17 cellular contexts compared by ENCODE assay signal in the genomic region with DNA sequence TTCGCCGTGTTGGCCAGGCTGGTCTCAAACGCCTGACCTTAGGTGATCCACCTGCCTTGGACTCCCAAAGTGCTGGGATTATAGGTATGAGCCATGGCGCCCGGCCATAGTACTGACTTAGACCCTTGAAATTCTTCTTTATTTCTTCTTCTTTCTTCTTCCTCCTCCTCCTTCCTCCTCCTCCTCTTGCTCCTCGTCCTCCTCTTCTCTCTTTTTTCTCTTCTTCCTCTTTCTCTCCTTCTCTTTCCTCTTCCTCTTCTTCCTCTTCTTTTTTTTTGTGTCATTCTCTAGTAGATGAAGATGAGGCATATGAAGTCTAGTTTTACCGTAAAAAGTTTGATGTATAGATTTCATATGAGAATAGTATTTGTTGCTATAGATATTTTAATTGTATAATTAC. TPM values are rescaled to one million over a fixed set of nuclear protein-coding genes. Genes with fewer than 3 reads are reported as not detected.
A peak's percentile ranks its signal among the peaks of the same experiment; 100 is the strongest.
DNase-seq lines count a peak whose midpoint lies in the region; ATAC-seq, FAIRE-seq and TF ChIP-seq lines count a peak whose summit lies in the region.
"Had no signal": no experiment of that assay in that cellular context is flagged by ENCODE, and none has a peak within 500 bp of the region (broad histone marks: within the 10 kb centered on the region; RNA-seq: fewer than 3 reads in every experiment).

No MANE protein-coding gene starts in this region.

- H3K36me3 Mint-ChIP-seq in activated naive CD4-positive, alpha-beta T cell treated with anti-CD3 and anti-CD28 coated beads, Interleukin-2, amount 50 U/mL, for 24 hours = peaks cover under 1% of the 10 kb centered on the region
- H3K36me3 Mint-ChIP-seq in activated naive CD4-positive, alpha-beta T cell treated with anti-CD3 and anti-CD28 coated beads, Interleukin-2, amount 10 ng/mL, durations not matched to agents 7 days and 5 days = peaks cover 5% of the 10 kb centered on the region

- H3K4me2 ChIP-seq in endothelial cell of umbilical vein (ENCODE audit: insufficient read depth, low read length) = no peak overlapping the region

- peak overlapping the region; percentile 6 for H3K27ac Mint-ChIP-seq in activated naive CD4-positive, alpha-beta T cell treated with anti-CD3 and anti-CD28 coated beads, Interleukin-2, amount 50 U/mL, for 24 hours
- no peak overlapping the region for H3K27ac Mint-ChIP-seq in activated naive CD4-positive, alpha-beta T cell treated with anti-CD3 and anti-CD28 coated beads, Interleukin-2, amount 10 ng/mL, durations not matched to agents 7 days and 5 days
- H3K27ac Mint-ChIP-seq: CD4-positive, alpha-beta memory T cell had no signal

- FAIRE-seq in endothelial cell of umbilical vein (lab: Jason Lieb, UNC) = peak; percentile 35
- FAIRE-seq: GM12878, H54 had no signal

- no peaks in the 10 kb centered on the region for H3K36me3 ChIP-seq in endothelial cell of umbilical vein (ENCODE audit: control insufficient read depth in 2 of 2, extremely low read depth in 1 of 2, insufficient read depth in 2 of 2, low read length in 2 of 2)
- H3K36me3 ChIP-seq: HAP-1 had no signal

- intact Hi-C loops in endothelial cell of umbilical vein (cut with micrococcal nuclease) = no loop called here

- no peak overlapping the region for H3K4me3 Mint-ChIP-seq in activated naive CD4-positive, alpha-beta T cell treated with anti-CD3 and anti-CD28 coated beads, Interleukin-2, amount 50 U/mL, for 24 hours
- no peak overlapping the region for H3K4me3 Mint-ChIP-seq in activated naive CD4-positive, alpha-beta T cell treated with anti-CD3 and anti-CD28 coated beads, Interleukin-2, amount 10 ng/mL, durations not matched to agents 7 days and 5 days

- no peak for TF ChIP-seq POLR2A in endothelial cell of umbilical vein (IDR thresholded peaks at IDR 0.05; ENCODE audit: low read depth, low read length)

- dilution Hi-C loops in endothelial cell of umbilical vein (cut with MboI; ENCODE audit: extremely low pct_ligation_motif_present, low sequenced_read_pairs) = no loop called here

- peaks cover 2% of the 10 kb centered on the region for H3K4me1 Mint-ChIP-seq in activated naive CD4-positive, alpha-beta T cell treated with anti-CD3 and anti-CD28 coated beads, Interleukin-2, amount 50 U/mL, for 24 hours
- H3K4me1 Mint-ChIP-seq in activated naive CD4-positive, alpha-beta T cell treated with anti-CD3 and anti-CD28 coated beads, Interleukin-2, amount 10 ng/mL, durations not matched to agents 7 days and 5 days = peaks cover 3% of the 10 kb centered on the region

- CTCF ChIA-PET in activated naive CD4-positive, alpha-beta T cell treated with anti-CD3 and anti-CD28 coated beads, Interleukin-2, amount 10 ng/mL, durations not matched to agents 7 days and 5 days (lab: Charles Lee) = no interaction called here
- CTCF ChIA-PET in endothelial cell of umbilical vein (lab: Charles Lee) = interaction anchor here (1.0 to 1.7 kb wide), 3 partner anchors 9 to 72 kb away, joined by 3 to 6 read pairs (median 4); no protein-coding TSS in a partner anchor

- no peaks in the 10 kb centered on the region for H3K9me3 Mint-ChIP-seq in activated naive CD4-positive, alpha-beta T cell treated with anti-CD3 and anti-CD28 coated beads, Interleukin-2, amount 50 U/mL, for 24 hours
- no peaks in the 10 kb centered on the region for H3K9me3 Mint-ChIP-seq in activated naive CD4-positive, alpha-beta T cell treated with anti-CD3 and anti-CD28 coated beads, Interleukin-2, amount 10 ng/mL, durations not matched to agents 7 days and 5 days
- H3K9me3 Mint-ChIP-seq: CD4-positive, alpha-beta memory T cell had no signal

- H3K27me3 Mint-ChIP-seq in activated naive CD4-positive, alpha-beta T cell treated with anti-CD3 and anti-CD28 coated beads, Interleukin-2, amount 50 U/mL, for 24 hours = no peaks in the 10 kb centered on the region
- peaks cover 4% of the 10 kb centered on the region for H3K27me3 Mint-ChIP-seq in activated naive CD4-positive, alpha-beta T cell treated with anti-CD3 and anti-CD28 coated beads, Interleukin-2, amount 10 ng/mL, durations not matched to agents 7 days and 5 days
- H3K27me3 Mint-ChIP-seq: CD4-positive, alpha-beta memory T cell had no signal

- H3K27ac ChIP-seq in VCaP (peak overlapping the region; percentile 74), endothelial cell of umbilical vein (ENCODE audit: insufficient read depth, low read depth, low read length) (no peak overlapping the region)

- no peaks in the 10 kb centered on the region for H3K4me1 ChIP-seq in endothelial cell of umbilical vein (ENCODE audit: control insufficient read depth, extremely low read depth, insufficient read depth, low read length)
- H3K4me1 ChIP-seq: HAP-1 had no signal

- ATAC-seq in HG02852 (IDR thresholded peaks at IDR 0.05; ENCODE audit: unreplicated experiment) (no peak), GM21515 (IDR thresholded peaks at IDR 0.05; ENCODE audit: unreplicated experiment) (no peak)
- ATAC-seq: GM12878 had no signal

- no peak for TF ChIP-seq CTCF in VCaP (conservative IDR thresholded peaks at IDR 0.05)
- TF ChIP-seq CTCF in endothelial cell of umbilical vein (IDR thresholded peaks at IDR 0.05; ENCODE audit: extremely low read depth in 1 of 2, insufficient read depth in 1 of 2, low read depth in 1 of 2, low read length in 2 of 2) = no peak

- no peak overlapping the region for H2AFZ ChIP-seq in endothelial cell of umbilical vein (ENCODE audit: low read depth, low read length)

- H3K9me3 ChIP-seq in endothelial cell of umbilical vein (replicated peaks; ENCODE audit: control insufficient read depth, insufficient read depth, low read length) = no peaks in the 10 kb centered on the region
- H3K9me3 ChIP-seq: Caco-2, HAP-1 had no signal

- BruUV-seq in endothelial cell of umbilical vein (replicated peaks; lab: Mats Ljungman, UMichigan) = no TSS peak

- H4K20me1 ChIP-seq in endothelial cell of umbilical vein (replicated peaks; ENCODE audit: control insufficient read depth, extremely low read depth, insufficient read depth, low read length) = no peaks in the 10 kb centered on the region

- H3K9me1 ChIP-seq in endothelial cell of umbilical vein (replicated peaks; ENCODE audit: control insufficient read depth, extremely low read depth, insufficient read depth, low read length) = no peaks in the 10 kb centered on the region

- no peak overlapping the region for H3K4me3 ChIP-seq in endothelial cell of umbilical vein (replicated peaks in 1 of 3; ENCODE audit: insufficient read depth in 1 of 3, low read depth in 1 of 3, low read length in 3 of 3)
- H3K4me3 ChIP-seq: GM12878, HAP-1 had no signal

- no peak for DNase-seq in activated naive CD4-positive, alpha-beta T cell treated with anti-CD3 and anti-CD28 coated beads, Interleukin-2, amount 10 ng/mL, durations not matched to agents 7 days and 5 days
- no peak for DNase-seq in endothelial cell of umbilical vein (ENCODE audit: low read depth, low spot score)
- no peak for DNase-seq in COR-L47 (lab: John Stamatoyannopoulos, UW)
- DNase-seq: Caco-2; CD4-positive, alpha-beta memory T cell; DMS153; DMS79; EL; GDM1; GOT3 had no signal

- H3K27me3 ChIP-seq in endothelial cell of umbilical vein (ENCODE audit: control insufficient read depth in 2 of 2, insufficient read depth in 2 of 2, low read length in 2 of 2) = peaks cover 0 to 5% of the 10 kb centered on the region in 2 experiments

- H3K9ac ChIP-seq in endothelial cell of umbilical vein (replicated peaks; ENCODE audit: extremely low read depth, insufficient read depth, low read length) = no peak overlapping the region

- no peaks in the 10 kb centered on the region for H3K79me2 ChIP-seq in endothelial cell of umbilical vein (ENCODE audit: control insufficient read depth, insufficient read depth, low read length)

- POLR2A ChIA-PET in endothelial cell of umbilical vein (lab: Charles Lee) = interaction anchor here (1.1 to 1.6 kb wide), 2 partner anchors 9 kb away, joined by 8 to 10 read pairs; a partner anchor contains a TSS

TF ChIP-seq in endothelial cell of umbilical vein, 7 proteins besides CTCF, POLR2A, EP300 and RAD21 (continues in another document):
- no peak for TF ChIP-seq POLR2AphosphoS5 (IDR thresholded peaks at IDR 0.05; ENCODE audit: insufficient read depth, low read depth, low read length)
- TF ChIP-seq FOS (IDR thresholded peaks at IDR 0.05; ENCODE audit: borderline replicate concordance, insufficient read depth, low read length) = no peak
- no peak for TF ChIP-seq GATA2 (IDR thresholded peaks at IDR 0.05; ENCODE audit: insufficient read depth, insufficient read length, low read depth, low read length)
- no peak for TF ChIP-seq EZH2 (IDR thresholded peaks at IDR 0.05; ENCODE audit: borderline replicate concordance, low read depth, low read length, severe bottlenecking)

RNA-seq across cellular contexts. Expression of a gene that starts 9.3 kb away (rescaled TPM):
- total RNA-seq in endothelial cell of umbilical vein = 1,872 and 1,901 TPM in 2 replicates
- polyA plus RNA-seq in endothelial cell of umbilical vein = 5,377 and 5,777 TPM in 2 replicates
- 5,867 and 5,920 TPM in 2 replicates for polyA plus RNA-seq in endothelial cell of umbilical vein (2011; cell fraction: cytosol; rRNA removed)
- 1,424 and 1,737 TPM in 2 replicates for polyA plus RNA-seq in endothelial cell of umbilical vein (2011; cell fraction: nucleus; rRNA removed)
- 2,753 and 2,992 TPM in 2 replicates for polyA plus RNA-seq in endothelial cell of umbilical vein (2012)
- 1,603 and 1,650 TPM in 2 replicates for polyA minus RNA-seq in endothelial cell of umbilical vein
- polyA minus RNA-seq in endothelial cell of umbilical vein (2011; cell fraction: cytosol; rRNA and poly(A)+ RNA removed) = 1,144 TPM
- polyA minus RNA-seq in endothelial cell of umbilical vein (2011; cell fraction: nucleus; rRNA and poly(A)+ RNA removed) = 244 and 285 TPM in 2 replicates

RNA-seq across cellular contexts. Expression of a gene that starts 9.5 kb away (rescaled TPM):
- total RNA-seq in endothelial cell of umbilical vein = 2.8 and 2.9 TPM in 2 replicates
- polyA plus RNA-seq in endothelial cell of umbilical vein = 1.5 and 2.2 TPM in 2 replicates
- polyA plus RNA-seq in endothelial cell of umbilical vein (2011; cell fraction: cytosol; rRNA removed) = 2.0 and 2.5 TPM in 2 replicates
- polyA plus RNA-seq in endothelial cell of umbilical vein (2011; cell fraction: nucleus; rRNA removed) = 2.1 and 3.3 TPM in 2 replicates
- polyA plus RNA-seq in endothelial cell of umbilical vein (2012) = 3.5 and 3.8 TPM in 2 replicates
- polyA minus RNA-seq in endothelial cell of umbilical vein = 1.8 TPM in 2 replicates
- 3.3 TPM for polyA minus RNA-seq in endothelial cell of umbilical vein (2011; cell fraction: cytosol; rRNA and poly(A)+ RNA removed)
- polyA minus RNA-seq in endothelial cell of umbilical vein (2011; cell fraction: nucleus; rRNA and poly(A)+ RNA removed) = 2.9 and 3.0 TPM in 2 replicates

RNA-seq across cellular contexts. Expression of a gene that starts 18.8 kb away (rescaled TPM):
- 14.6 and 15.7 TPM in 2 replicates for total RNA-seq in endothelial cell of umbilical vein
- 3.7 and 4.3 TPM in 2 replicates for polyA plus RNA-seq in endothelial cell of umbilical vein
- 5.9 and 6.5 TPM in 2 replicates for polyA plus RNA-seq in endothelial cell of umbilical vein (2011; cell fraction: cytosol; rRNA removed)
- polyA plus RNA-seq in endothelial cell of umbilical vein (2011; cell fraction: nucleus; rRNA removed) = 11.7 and 13.0 TPM in 2 replicates
- polyA plus RNA-seq in endothelial cell of umbilical vein (2012) = 10.2 and 13.8 TPM in 2 replicates
- 17.4 and 29.8 TPM in 2 replicates for polyA minus RNA-seq in endothelial cell of umbilical vein
- polyA minus RNA-seq in endothelial cell of umbilical vein (2011; cell fraction: cytosol; rRNA and poly(A)+ RNA removed) = 32.8 TPM
- polyA minus RNA-seq in endothelial cell of umbilical vein (2011; cell fraction: nucleus; rRNA and poly(A)+ RNA removed) = 28.8 and 35.8 TPM in 2 replicates
